ENCODE assay signal across 17 cellular contexts in the genomic region with DNA sequence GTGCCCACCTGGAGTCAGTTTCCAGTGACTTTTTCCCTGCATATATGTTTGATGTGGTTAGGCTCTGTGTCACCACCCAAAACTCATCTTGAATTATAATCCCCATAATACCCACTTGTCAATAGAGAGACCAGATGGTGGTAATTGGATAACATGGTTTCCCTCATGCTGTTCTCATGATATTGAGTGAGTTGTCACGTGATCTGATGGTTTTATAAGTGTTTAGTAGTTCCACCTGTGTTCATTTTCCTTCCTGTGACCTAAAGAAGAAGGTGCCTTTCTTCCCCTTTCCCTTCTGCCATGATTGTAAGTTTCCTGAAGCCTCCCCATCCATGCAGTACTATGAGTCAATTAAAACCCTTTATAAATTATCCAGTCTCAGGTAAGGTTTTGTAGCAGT.
"Had no signal": no experiment of that assay in that cellular context is flagged by ENCODE, and none has a peak within 500 bp of the region (broad histone marks: within the 10 kb centered on the region; RNA-seq: fewer than 3 reads in every experiment).

No MANE protein-coding gene starts in this region.

- H3K9me3 ChIP-seq: left ventricle myocardium inferior, lower lobe of right lung, right atrium auricular region, upper lobe of left lung, uterus had no signal

- H3K4me3 ChIP-seq: left ventricle myocardium inferior, lower lobe of right lung, right atrium auricular region, upper lobe of left lung, uterus had no signal

- H3K4me1 ChIP-seq: foreskin keratinocyte, left ventricle myocardium inferior, lower lobe of right lung, right atrium auricular region, upper lobe of left lung, uterus had no signal

- FAIRE-seq: endothelial cell of umbilical vein, keratinocyte, small intestine had no signal

- H3K27me3 ChIP-seq: foreskin keratinocyte, right atrium auricular region, upper lobe of left lung, uterus had no signal

- H3K36me3 ChIP-seq: left ventricle myocardium inferior, lower lobe of right lung, right atrium auricular region, upper lobe of left lung, uterus had no signal

- DNase-seq: effector CD4-positive, alpha-beta T cell; endodermal cell; erythroblast; foreskin keratinocyte; immature natural killer cell; left cardiac atrium; left ventricle myocardium inferior; lower lobe of right lung; natural killer cell; small intestine; stimulated activated CD4-positive, alpha-beta T cell treated with anti-CD3 and anti-CD28 coated beads, Interleukin-12 subunit alpha, Interleukin-12 subunit beta, amount 100 ng/mL, for 4 hours; stimulated activated naive CD4-positive, alpha-beta T cell treated with Interleukin-2 at 50 U/mL for 16 hours; upper lobe of left lung; uterus had no signal

- ATAC-seq: foreskin keratinocyte, left cardiac atrium, lower lobe of right lung, natural killer cell had no signal

- H3K27ac ChIP-seq: foreskin keratinocyte, left ventricle myocardium inferior, lower lobe of right lung, right atrium auricular region, upper lobe of left lung, uterus had no signal
